9 cellular contexts compared by ENCODE assay signal in genomic region chr13:24270639-24271131, GRCh38. TPM values are rescaled to one million over a fixed set of nuclear protein-coding genes. Genes with fewer than 3 reads are reported as not detected.
DNase-seq lines count a peak whose midpoint lies in the region; ATAC-seq, FAIRE-seq and TF ChIP-seq lines count a peak whose summit lies in the region.
"Had no signal": no experiment of that assay in that cellular context is flagged by ENCODE, and none has a peak within 500 bp of the region (broad histone marks: within the 10 kb centered on the region; RNA-seq: fewer than 3 reads in every experiment).

No MANE protein-coding gene starts in this region.

- H3K27ac Mint-ChIP-seq in activated T-helper 2 cell treated with anti-CD3 and anti-CD28 coated beads, Interferon-gamma antibody, Interleukin-2, Interleukin-4, amounts not matched to agents 10 μg/mL and 5 μg/mL and 100 μg/mL, durations not matched to agents 14 hours and 24 hours and 36 hours = peak overlapping the region; percentile 95

- TF ChIP-seq POLR2A in GM12891 (IDR thresholded peaks at IDR 0.05; ENCODE audit: low read depth, low read length) (peak; percentile 70; the same call in 1 of the 2 replicates), NB4 (IDR thresholded peaks at IDR 0.05; ENCODE audit: extremely low read depth, insufficient read length) (no peak)

- no peaks in the 10 kb centered on the region for H3K9me3 Mint-ChIP-seq in activated T-helper 2 cell treated with anti-CD3 and anti-CD28 coated beads, Interferon-gamma antibody, Interleukin-2, Interleukin-4, amounts not matched to agents 10 μg/mL and 5 μg/mL and 100 μg/mL, durations not matched to agents 14 hours and 24 hours and 36 hours

- H3K9me3 ChIP-seq in HEK293 (ENCODE audit: control insufficient read depth, insufficient read depth, low read depth, low read length) = no peaks in the 10 kb centered on the region

- H3K4me1 Mint-ChIP-seq in activated T-helper 2 cell treated with anti-CD3 and anti-CD28 coated beads, Interferon-gamma antibody, Interleukin-2, Interleukin-4, amounts not matched to agents 10 μg/mL and 5 μg/mL and 100 μg/mL, durations not matched to agents 14 hours and 24 hours and 36 hours (ENCODE audit: low read depth) = peaks cover 81% of the 10 kb centered on the region

- intact Hi-C loops in activated T-helper 2 cell treated with anti-CD3 and anti-CD28 coated beads, Interferon-gamma antibody, Interleukin-2, Interleukin-4, amounts not matched to agents 10 μg/mL and 5 μg/mL and 100 μg/mL, durations not matched to agents 14 hours and 24 hours and 36 hours (cut with micrococcal nuclease) = loop anchor here (2.0 to 10.0 kb wide), 3 partner anchors 18 to 516 kb away; partner anchors contain the start of gene SPATA13

- POLR2A ChIA-PET in HEK293 (lab: Yijun Ruan, JAX) = interaction anchor here (0.6 kb wide), 1 partner anchor 31 kb away, joined by 3 read pairs; no protein-coding TSS in a partner anchor

- H3K4me1 ChIP-seq in HEK293 (ENCODE audit: control insufficient read depth, insufficient read depth, low read length) = peaks cover 7% of the 10 kb centered on the region; the same call in 1 of the 2 replicates

- H3K27ac ChIP-seq in HEK293 (ENCODE audit: extremely low read depth, low read depth, low read length) = no peak overlapping the region

- no peak for DNase-seq in GM12891 (ENCODE audit: insufficient read length, low spot score)
- DNase-seq in NB4 (ENCODE audit: low read depth) = peak; percentile 68
- DNase-seq in activated T-helper 2 cell treated with anti-CD3 and anti-CD28 coated beads, Interferon-gamma antibody, Interleukin-2, Interleukin-4, amounts not matched to agents 10 μg/mL and 5 μg/mL and 100 μg/mL, durations not matched to agents 14 hours and 24 hours and 36 hours (ENCODE audit: low spot score) = peak; percentile 61
- peak; percentile 30 to 51 for DNase-seq in frontal cortex (ENCODE audit: low spot score in 2 of 2)
- no peak for DNase-seq in omental fat pad (ENCODE audit: low spot score)
- DNase-seq in D341Med (ENCODE audit: low spot score) = no peak
- no peak for DNase-seq in NCI-H526 (lab: John Stamatoyannopoulos, UW)

- TF ChIP-seq CTCF in HEK293 (tag by site-specific recombination; IDR thresholded peaks at IDR 0.05) (no peak), NB4 (IDR thresholded peaks at IDR 0.05; ENCODE audit: low read depth, low read length) (no peak), omental fat pad (IDR thresholded peaks at IDR 0.05) (peak in 1 of 3 donors; percentile 16)

- CTCF ChIA-PET in HEK293 (lab: Yijun Ruan, JAX) = interaction anchor here (0.6 to 1.8 kb wide), 2 partner anchors 42 to 46 kb away, joined by 6 to 8 read pairs; no protein-coding TSS in a partner anchor

- H3K4me3 ChIP-seq in HEK293 (ENCODE audit: low read depth, low read length) = no peak overlapping the region; the same call in none of the 2 replicates
- H3K4me3 ChIP-seq in NB4 (ENCODE audit: low read depth, low read length) = peak overlapping the region; percentile 47

- FAIRE-seq in GM12891 (lab: Jason Lieb, UNC) (no peak), frontal cortex (lab: Jason Lieb, UNC) (no peak)

- no peaks in the 10 kb centered on the region for H3K36me3 ChIP-seq in HEK293 (ENCODE audit: control insufficient read depth in 2 of 2, insufficient read depth in 1 of 2, low read length in 2 of 2)

- no peaks in the 10 kb centered on the region for H3K27me3 Mint-ChIP-seq in activated T-helper 2 cell treated with anti-CD3 and anti-CD28 coated beads, Interferon-gamma antibody, Interleukin-2, Interleukin-4, amounts not matched to agents 10 μg/mL and 5 μg/mL and 100 μg/mL, durations not matched to agents 14 hours and 24 hours and 36 hours (ENCODE audit: low read depth)

- peaks cover 33% of the 10 kb centered on the region for H3K36me3 Mint-ChIP-seq in activated T-helper 2 cell treated with anti-CD3 and anti-CD28 coated beads, Interferon-gamma antibody, Interleukin-2, Interleukin-4, amounts not matched to agents 10 μg/mL and 5 μg/mL and 100 μg/mL, durations not matched to agents 14 hours and 24 hours and 36 hours (ENCODE audit: low read depth)

- peak overlapping the region; percentile 97 for H3K4me3 Mint-ChIP-seq in activated T-helper 2 cell treated with anti-CD3 and anti-CD28 coated beads, Interferon-gamma antibody, Interleukin-2, Interleukin-4, amounts not matched to agents 10 μg/mL and 5 μg/mL and 100 μg/mL, durations not matched to agents 14 hours and 24 hours and 36 hours (ENCODE audit: low read depth)

- ATAC-seq in omental fat pad (ENCODE audit: low FRiP score) = peak; percentile 72

TF ChIP-seq in GM12891, 5 proteins besides CTCF, POLR2A, EP300 and RAD21:
- TF ChIP-seq SPI1 (IDR thresholded peaks at IDR 0.05; ENCODE audit: low read depth, low read length) (no peak), TAF1 (IDR thresholded peaks at IDR 0.05; ENCODE audit: low read depth, low read length) (peak; percentile 22; the same call in 1 of the 2 replicates), PAX5 (IDR thresholded peaks at IDR 0.05; ENCODE audit: insufficient read depth, low read length, severe bottlenecking) (no peak), POLR2AphosphoS5 (IDR thresholded peaks at IDR 0.05; ENCODE audit: low read depth, low read length) (peak; percentile 73), POU2F2 (IDR thresholded peaks at IDR 0.05; ENCODE audit: low read depth, low read length) (peak; percentile 62; the same call in 1 of the 2 replicates)

TF ChIP-seq in HEK293, 187 proteins besides CTCF, POLR2A, EP300 and RAD21 (continues in another document):
- peak; percentile 85 for TF ChIP-seq ZNF580 (tag by site-specific recombination; IDR thresholded peaks at IDR 0.05)
- peak; percentile 99 for TF ChIP-seq PRDM1 (tag by site-specific recombination; IDR thresholded peaks at IDR 0.05)
- no peak for TF ChIP-seq ZNF114 (tag by site-specific recombination; IDR thresholded peaks at IDR 0.05)
- no peak for TF ChIP-seq ZNF248 (tag by site-specific recombination; IDR thresholded peaks at IDR 0.05)
- no peak for TF ChIP-seq ZNF624 (tag by site-specific recombination; IDR thresholded peaks at IDR 0.05)
- TF ChIP-seq ZXDB (tag by site-specific recombination; IDR thresholded peaks at IDR 0.05) = peak; percentile 43; the same call in 1 of the 2 replicates
- TF ChIP-seq ZNF629 (tag by site-specific recombination; IDR thresholded peaks at IDR 0.05) = 0 out of 2 replicates have a peak, but pooled peaks have one; percentile 12
- TF ChIP-seq ZNF76 (tag by site-specific recombination; IDR thresholded peaks at IDR 0.05; ENCODE audit: borderline replicate concordance, low read depth) = no peak
- no peak for TF ChIP-seq BCL11A (tag by site-specific recombination; IDR thresholded peaks at IDR 0.05; ENCODE audit: low read depth)
- no peak for TF ChIP-seq ZBTB8A (tag by site-specific recombination; IDR thresholded peaks at IDR 0.05)
- TF ChIP-seq ZNF692 (tag by site-specific recombination; IDR thresholded peaks at IDR 0.05) = 0 out of 2 replicates have a peak, but pooled peaks have one; percentile 28
- peak; percentile 47; the same call in 1 of the 2 replicates for TF ChIP-seq PRDM10 (tag by site-specific recombination; IDR thresholded peaks at IDR 0.05)

RNA-seq across cellular contexts. Expression of gene C1QTNF9, which starts 38.7 kb away (rescaled TPM):
- not detected for polyA plus RNA-seq in GM12891 (2012; ENCODE audit: low read depth, missing spikeins)
- total RNA-seq in activated T-helper 2 cell treated with anti-CD3 and anti-CD28 coated beads, Interferon-gamma antibody, Interleukin-2, Interleukin-4, amounts not matched to agents 10 μg/mL and 5 μg/mL and 100 μg/mL, durations not matched to agents 14 hours and 24 hours and 36 hours = not detected in 2 replicates
- total RNA-seq in frontal cortex = under 0.01 TPM
- total RNA-seq in omental fat pad = under 1 TPM in 3 of 4 donors, not detected in 1; 0.48 to 0.79 (median 0.69) TPM
- total RNA-seq: dermis microvascular lymphatic vessel endothelial cell had no signal

Comparison
In these comparisons a context has a peak if more than half of its experiments do, and no peak if none do; other contexts are left out.
1. DNase-seq: peak in NB4 (single experiment), activated T-helper 2 cell treated with anti-CD3 and anti-CD28 coated beads, Interferon-gamma antibody, Interleukin-2, Interleukin-4, amounts not matched to agents 10 μg/mL and 5 μg/mL and 100 μg/mL, durations not matched to agents 14 hours and 24 hours and 36 hours (single experiment) and frontal cortex (2 of 2); none in GM12891 (single experiment), omental fat pad (single experiment), D341Med (single experiment) and NCI-H526 (0 of 2).